8 cellular contexts compared by ENCODE assay signal in the genomic region with DNA sequence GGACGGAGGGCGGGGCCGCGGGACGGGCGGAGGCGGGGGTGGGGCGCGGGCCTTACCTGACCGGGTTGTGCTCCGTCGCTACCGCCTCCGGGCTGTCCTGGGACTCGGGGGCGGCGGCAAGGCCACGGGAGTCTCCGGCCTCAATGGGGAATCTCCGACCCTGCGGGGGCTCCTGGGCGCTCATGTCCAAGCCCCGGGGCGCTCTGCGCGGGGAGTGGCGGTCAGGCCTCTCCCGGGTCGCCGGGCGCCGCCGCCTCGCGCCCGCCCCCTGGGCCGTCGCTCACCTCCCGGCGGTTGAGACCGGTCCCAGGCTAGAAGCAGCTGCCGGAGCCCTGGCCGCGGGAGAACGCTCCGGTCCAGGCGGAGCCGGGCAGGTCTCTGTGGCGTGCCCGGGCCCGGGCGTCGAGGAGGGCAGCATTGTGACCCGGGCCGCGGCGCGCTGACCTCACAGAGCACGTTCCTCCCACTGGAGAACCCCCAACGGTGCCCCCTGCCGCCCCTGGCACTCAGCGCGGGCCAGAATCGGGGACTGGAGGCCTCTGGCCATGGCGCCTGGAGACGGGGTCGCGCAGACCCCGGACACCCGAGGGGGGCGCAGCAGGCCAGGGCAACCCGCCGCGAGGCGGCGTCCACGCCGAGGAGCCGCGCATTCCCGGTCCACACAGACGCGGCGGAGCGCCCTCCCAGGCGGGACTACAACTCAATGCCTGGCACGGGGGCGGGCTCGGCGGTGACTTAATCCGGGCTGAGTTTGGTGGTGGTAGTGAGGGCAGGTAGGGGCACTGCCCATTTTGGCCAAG. TPM values are rescaled to one million over a fixed set of nuclear protein-coding genes. Genes with fewer than 3 reads are reported as not detected.
DNase-seq lines count a peak whose midpoint lies in the region; ATAC-seq and TF ChIP-seq lines count a peak whose summit lies in the region.

No MANE protein-coding gene starts in this region.

- peaks cover 3% of the 10 kb centered on the region for H3K27me3 Mint-ChIP-seq in activated CD4-positive, alpha-beta memory T cell treated with anti-CD3 and anti-CD28 coated beads for 36 hours
- H3K27me3 Mint-ChIP-seq in activated CD4-positive, alpha-beta memory T cell treated with anti-CD3 and anti-CD28 coated beads, Interleukin-2, amount 10 ng/mL, durations not matched to agents 7 days and 5 days = peaks cover 7% of the 10 kb centered on the region
- peaks cover 22% of the 10 kb centered on the region for H3K27me3 Mint-ChIP-seq in activated naive CD4-positive, alpha-beta T cell treated with anti-CD3 and anti-CD28 coated beads, Interleukin-2, amount 10 ng/mL, durations not matched to agents 7 days and 5 days
- peaks cover 16% of the 10 kb centered on the region for H3K27me3 Mint-ChIP-seq in neural progenitor cell (ENCODE audit: insufficient read depth, low read depth)

- no peak for ATAC-seq in GM21528 (IDR thresholded peaks at IDR 0.05; ENCODE audit: low FRiP score, unreplicated experiment)

- H3K9ac ChIP-seq in neural progenitor cell = no peak overlapping the region

- intact Hi-C loops in activated CD4-positive, alpha-beta memory T cell treated with anti-CD3 and anti-CD28 coated beads for 36 hours (cut with micrococcal nuclease) = no loop called here
- intact Hi-C loops in head of caudate nucleus (cut with DNase I) = no loop called here

- peak overlapping the region; percentile 70 for H3K4me2 ChIP-seq in neural progenitor cell

- peak; percentile 48 for TF ChIP-seq CTCF in neural progenitor cell (IDR thresholded peaks at IDR 0.05)

- no peaks in the 10 kb centered on the region for H3K36me3 ChIP-seq in neural progenitor cell
- H3K36me3 ChIP-seq in SJCRH30 = peaks cover 12% of the 10 kb centered on the region

- no peak overlapping the region for H3K27ac Mint-ChIP-seq in activated CD4-positive, alpha-beta memory T cell treated with anti-CD3 and anti-CD28 coated beads for 36 hours
- H3K27ac Mint-ChIP-seq in activated CD4-positive, alpha-beta memory T cell treated with anti-CD3 and anti-CD28 coated beads, Interleukin-2, amount 10 ng/mL, durations not matched to agents 7 days and 5 days = no peak overlapping the region
- H3K27ac Mint-ChIP-seq in activated naive CD4-positive, alpha-beta T cell treated with anti-CD3 and anti-CD28 coated beads, Interleukin-2, amount 10 ng/mL, durations not matched to agents 7 days and 5 days = no peak overlapping the region
- no peak overlapping the region for H3K27ac Mint-ChIP-seq in neural progenitor cell

- CTCF ChIA-PET in activated CD4-positive, alpha-beta memory T cell treated with anti-CD3 and anti-CD28 coated beads for 36 hours (lab: Charles Lee) = no interaction called here
- CTCF ChIA-PET in activated CD4-positive, alpha-beta memory T cell treated with anti-CD3 and anti-CD28 coated beads, Interleukin-2, amount 10 ng/mL, durations not matched to agents 7 days and 5 days (lab: Charles Lee) = no interaction called here
- CTCF ChIA-PET in activated naive CD4-positive, alpha-beta T cell treated with anti-CD3 and anti-CD28 coated beads, Interleukin-2, amount 10 ng/mL, durations not matched to agents 7 days and 5 days (lab: Charles Lee) = interaction anchor here (0.9 to 2.1 kb wide), 2 partner anchors 40 to 146 kb away, joined by 3 to 6 read pairs; no protein-coding TSS in a partner anchor

- H3K4me1 ChIP-seq in neural progenitor cell (peaks cover 4% of the 10 kb centered on the region), SJCRH30 (no peaks in the 10 kb centered on the region; the same call in 1 of the 2 replicates)

- no peaks in the 10 kb centered on the region for H3K79me2 ChIP-seq in neural progenitor cell (ENCODE audit: low read depth)

- peak overlapping the region; percentile 37 for H3K4me3 ChIP-seq in neural progenitor cell
- no peak overlapping the region for H3K4me3 ChIP-seq in SJCRH30

- peaks cover 12% of the 10 kb centered on the region for H3F3A ChIP-seq in neural progenitor cell (ENCODE audit: low read depth)

- H3K9me3 Mint-ChIP-seq in activated CD4-positive, alpha-beta memory T cell treated with anti-CD3 and anti-CD28 coated beads for 36 hours = no peaks in the 10 kb centered on the region
- no peaks in the 10 kb centered on the region for H3K9me3 Mint-ChIP-seq in activated CD4-positive, alpha-beta memory T cell treated with anti-CD3 and anti-CD28 coated beads, Interleukin-2, amount 10 ng/mL, durations not matched to agents 7 days and 5 days
- no peaks in the 10 kb centered on the region for H3K9me3 Mint-ChIP-seq in activated naive CD4-positive, alpha-beta T cell treated with anti-CD3 and anti-CD28 coated beads, Interleukin-2, amount 10 ng/mL, durations not matched to agents 7 days and 5 days
- no peaks in the 10 kb centered on the region for H3K9me3 Mint-ChIP-seq in neural progenitor cell

- H4K20me1 ChIP-seq in neural progenitor cell (ENCODE audit: low read depth) = peaks cover 6% of the 10 kb centered on the region

- H3K27me3 ChIP-seq in neural progenitor cell (peaks cover 30% of the 10 kb centered on the region), SJCRH30 (no peaks in the 10 kb centered on the region)

- H3K27ac ChIP-seq in neural progenitor cell (no peak overlapping the region), SJCRH30 (no peak overlapping the region)

- peak; percentile 47 for DNase-seq in activated CD4-positive, alpha-beta memory T cell treated with anti-CD3 and anti-CD28 coated beads for 36 hours
- DNase-seq in activated CD4-positive, alpha-beta memory T cell treated with anti-CD3 and anti-CD28 coated beads, Interleukin-2, amount 10 ng/mL, durations not matched to agents 7 days and 5 days = no peak
- DNase-seq in activated naive CD4-positive, alpha-beta T cell treated with anti-CD3 and anti-CD28 coated beads, Interleukin-2, amount 10 ng/mL, durations not matched to agents 7 days and 5 days = peak; percentile 40
- peak; percentile 53 to 91 (median 80) for DNase-seq in head of caudate nucleus
- DNase-seq in neural progenitor cell (ENCODE audit: low spot score) = peak; percentile 74
- no peak for DNase-seq in 8988T
- DNase-seq in SJCRH30 = no peak

- no peak overlapping the region for H3K4me3 Mint-ChIP-seq in activated CD4-positive, alpha-beta memory T cell treated with anti-CD3 and anti-CD28 coated beads for 36 hours
- no peak overlapping the region for H3K4me3 Mint-ChIP-seq in activated CD4-positive, alpha-beta memory T cell treated with anti-CD3 and anti-CD28 coated beads, Interleukin-2, amount 10 ng/mL, durations not matched to agents 7 days and 5 days
- H3K4me3 Mint-ChIP-seq in activated naive CD4-positive, alpha-beta T cell treated with anti-CD3 and anti-CD28 coated beads, Interleukin-2, amount 10 ng/mL, durations not matched to agents 7 days and 5 days = no peak overlapping the region
- no peak overlapping the region for H3K4me3 Mint-ChIP-seq in neural progenitor cell

- H3K9me3 ChIP-seq in neural progenitor cell (ENCODE audit: low read depth) (no peaks in the 10 kb centered on the region), SJCRH30 (replicated peaks) (no peaks in the 10 kb centered on the region)

- H2AFZ ChIP-seq in neural progenitor cell (replicated peaks) = peak overlapping the region; percentile 51

- H3K4me1 Mint-ChIP-seq in activated CD4-positive, alpha-beta memory T cell treated with anti-CD3 and anti-CD28 coated beads for 36 hours (ENCODE audit: low read depth) = peaks cover 22% of the 10 kb centered on the region
- peaks cover 14% of the 10 kb centered on the region for H3K4me1 Mint-ChIP-seq in activated CD4-positive, alpha-beta memory T cell treated with anti-CD3 and anti-CD28 coated beads, Interleukin-2, amount 10 ng/mL, durations not matched to agents 7 days and 5 days
- H3K4me1 Mint-ChIP-seq in activated naive CD4-positive, alpha-beta T cell treated with anti-CD3 and anti-CD28 coated beads, Interleukin-2, amount 10 ng/mL, durations not matched to agents 7 days and 5 days = peaks cover 24% of the 10 kb centered on the region
- H3K4me1 Mint-ChIP-seq in neural progenitor cell = peaks cover 23% of the 10 kb centered on the region

- peaks cover 13% of the 10 kb centered on the region for H3K36me3 Mint-ChIP-seq in activated CD4-positive, alpha-beta memory T cell treated with anti-CD3 and anti-CD28 coated beads for 36 hours
- H3K36me3 Mint-ChIP-seq in activated CD4-positive, alpha-beta memory T cell treated with anti-CD3 and anti-CD28 coated beads, Interleukin-2, amount 10 ng/mL, durations not matched to agents 7 days and 5 days (ENCODE audit: low read depth) = peaks cover 21% of the 10 kb centered on the region
- peaks cover 28% of the 10 kb centered on the region for H3K36me3 Mint-ChIP-seq in activated naive CD4-positive, alpha-beta T cell treated with anti-CD3 and anti-CD28 coated beads, Interleukin-2, amount 10 ng/mL, durations not matched to agents 7 days and 5 days
- peaks cover 17% of the 10 kb centered on the region for H3K36me3 Mint-ChIP-seq in neural progenitor cell

- POLR2A ChIA-PET in activated CD4-positive, alpha-beta memory T cell treated with anti-CD3 and anti-CD28 coated beads for 36 hours (lab: Charles Lee) = interaction anchor here (1.0 kb wide), 2 partner anchors 26 to 42 kb away, joined by 3 read pairs; no protein-coding TSS in a partner anchor
- POLR2A ChIA-PET in activated CD4-positive, alpha-beta memory T cell treated with anti-CD3 and anti-CD28 coated beads, Interleukin-2, amount 10 ng/mL, durations not matched to agents 7 days and 5 days (lab: Charles Lee) = no interaction called here

RNA-seq across cellular contexts. Expression of a gene that starts 0.4 kb away (rescaled TPM):
- 1 to 10 TPM; 3.6 to 4.2 TPM for total RNA-seq in activated CD4-positive, alpha-beta memory T cell treated with anti-CD3 and anti-CD28 coated beads for 36 hours
- 10 to 100 TPM; 10.6 to 11.8 TPM for total RNA-seq in activated CD4-positive, alpha-beta memory T cell treated with anti-CD3 and anti-CD28 coated beads, Interleukin-2, amount 10 ng/mL, durations not matched to agents 7 days and 5 days
- total RNA-seq in neural progenitor cell (ENCODE audit: low replicate concordance) = 3.8 and 7.6 TPM in 2 replicates
- 2.1 and 4.2 TPM in 2 replicates for total RNA-seq in SJCRH30 (2014; rRNA removed; shearing (Covaris generic))

RNA-seq across cellular contexts. Expression of a gene that starts 0.5 kb away (rescaled TPM):
- under 1 TPM; 0.69 to 0.90 TPM for total RNA-seq in activated CD4-positive, alpha-beta memory T cell treated with anti-CD3 and anti-CD28 coated beads for 36 hours
- total RNA-seq in activated CD4-positive, alpha-beta memory T cell treated with anti-CD3 and anti-CD28 coated beads, Interleukin-2, amount 10 ng/mL, durations not matched to agents 7 days and 5 days = 1 to 10 TPM in 1 of 2 experiments, under 1 TPM in 1; 0.70 to 1.0 TPM
- not detected in 2 replicates for total RNA-seq in neural progenitor cell (ENCODE audit: low replicate concordance)
- 1.0 and 1.2 TPM in 2 replicates for total RNA-seq in SJCRH30 (2014; rRNA removed; shearing (Covaris generic))

RNA-seq across cellular contexts. Expression of a gene that starts 25.8 kb away (rescaled TPM):
- 10 to 100 TPM; 13.1 to 14.6 TPM for total RNA-seq in activated CD4-positive, alpha-beta memory T cell treated with anti-CD3 and anti-CD28 coated beads for 36 hours
- 10 to 100 TPM; 26.4 to 27.9 TPM for total RNA-seq in activated CD4-positive, alpha-beta memory T cell treated with anti-CD3 and anti-CD28 coated beads, Interleukin-2, amount 10 ng/mL, durations not matched to agents 7 days and 5 days
- 258 and 542 TPM in 2 replicates for total RNA-seq in neural progenitor cell (ENCODE audit: low replicate concordance)
- 207 and 208 TPM in 2 replicates for total RNA-seq in SJCRH30 (2014; rRNA removed; shearing (Covaris generic))

RNA-seq across cellular contexts. Expression of a gene that starts 32.4 kb away (rescaled TPM):
- 10 to 100 TPM; 32.1 to 33.2 TPM for total RNA-seq in activated CD4-positive, alpha-beta memory T cell treated with anti-CD3 and anti-CD28 coated beads for 36 hours
- total RNA-seq in activated CD4-positive, alpha-beta memory T cell treated with anti-CD3 and anti-CD28 coated beads, Interleukin-2, amount 10 ng/mL, durations not matched to agents 7 days and 5 days = 10 to 100 TPM; 52.5 to 52.6 TPM
- 47.5 and 67.4 TPM in 2 replicates for total RNA-seq in neural progenitor cell (ENCODE audit: low replicate concordance)
- total RNA-seq in SJCRH30 (2014; rRNA removed; shearing (Covaris generic)) = 49.4 and 54.5 TPM in 2 replicates

Comparison
In these comparisons a context has a peak if more than half of its experiments do, and no peak if none do; other contexts are left out.
1. DNase-seq: peak in activated CD4-positive, alpha-beta memory T cell treated with anti-CD3 and anti-CD28 coated beads for 36 hours (single experiment), activated naive CD4-positive, alpha-beta T cell treated with anti-CD3 and anti-CD28 coated beads, Interleukin-2, amount 10 ng/mL, durations not matched to agents 7 days and 5 days (single experiment), head of caudate nucleus (42 of 42) and neural progenitor cell (single experiment); none in activated CD4-positive, alpha-beta memory T cell treated with anti-CD3 and anti-CD28 coated beads, Interleukin-2, amount 10 ng/mL, durations not matched to agents 7 days and 5 days (single experiment), 8988T (single experiment) and SJCRH30 (0 of 2).